ENCODE assay signal across 18 cellular contexts in the genomic region with DNA sequence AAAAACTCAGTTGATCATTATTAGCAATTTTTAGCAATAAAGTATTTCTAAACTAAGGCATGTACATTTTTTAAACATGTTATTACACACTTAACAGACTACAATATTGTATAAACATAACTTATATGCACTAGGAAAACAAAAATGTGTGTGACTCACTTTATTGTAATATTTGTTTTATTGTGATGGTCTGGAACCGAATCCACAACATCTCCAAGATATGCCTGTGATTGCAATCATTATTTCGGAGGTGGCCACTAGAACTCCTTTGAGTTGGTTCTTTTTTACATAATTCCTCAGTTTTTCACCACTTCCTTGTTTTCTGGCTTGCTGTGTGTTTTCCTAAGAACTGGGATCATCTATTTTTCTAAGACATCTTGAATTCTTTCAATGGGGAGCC.
"Had no signal": no experiment of that assay in that cellular context is flagged by ENCODE, and none has a peak within 500 bp of the region (broad histone marks: within the 10 kb centered on the region; RNA-seq: fewer than 3 reads in every experiment).

No MANE protein-coding gene starts in this region.

- FAIRE-seq: kidney had no signal

- H3K27ac ChIP-seq: coronary artery, epithelial cell of prostate, gastrocnemius medialis, neutrophil, prostate gland, right atrium auricular region, stomach had no signal

- H3K27me3 ChIP-seq: gastrocnemius medialis, neutrophil, right atrium auricular region, stomach, thyroid gland had no signal

- H3K36me3 ChIP-seq: gastrocnemius medialis, neutrophil, prostate gland, right atrium auricular region, stomach, thyroid gland had no signal

- DNase-seq: foreskin fibroblast; gastrocnemius medialis; head of caudate nucleus; kidney; mucosa of descending colon; naive B cell; stimulated activated CD4-positive, alpha-beta T cell treated with anti-CD3 and anti-CD28 coated beads, Interleukin-2, amount 100 ng/mL, for 24 hours; stimulated activated CD4-positive, alpha-beta T cell treated with anti-CD3 and anti-CD28 coated beads, Interleukin-4, amount 100 ng/mL, for 24 hours; stimulated activated naive CD4-positive, alpha-beta T cell treated with Interleukin-2 at 50 U/mL for 16 hours; stomach; thyroid gland; trophoblast cell had no signal

- H3K4me3 ChIP-seq: coronary artery, gastrocnemius medialis, lung, mucosa of descending colon, prostate gland, right atrium auricular region, stomach, thyroid gland had no signal
